1 cellular context compared by ENCODE assay signal in the genomic region with DNA sequence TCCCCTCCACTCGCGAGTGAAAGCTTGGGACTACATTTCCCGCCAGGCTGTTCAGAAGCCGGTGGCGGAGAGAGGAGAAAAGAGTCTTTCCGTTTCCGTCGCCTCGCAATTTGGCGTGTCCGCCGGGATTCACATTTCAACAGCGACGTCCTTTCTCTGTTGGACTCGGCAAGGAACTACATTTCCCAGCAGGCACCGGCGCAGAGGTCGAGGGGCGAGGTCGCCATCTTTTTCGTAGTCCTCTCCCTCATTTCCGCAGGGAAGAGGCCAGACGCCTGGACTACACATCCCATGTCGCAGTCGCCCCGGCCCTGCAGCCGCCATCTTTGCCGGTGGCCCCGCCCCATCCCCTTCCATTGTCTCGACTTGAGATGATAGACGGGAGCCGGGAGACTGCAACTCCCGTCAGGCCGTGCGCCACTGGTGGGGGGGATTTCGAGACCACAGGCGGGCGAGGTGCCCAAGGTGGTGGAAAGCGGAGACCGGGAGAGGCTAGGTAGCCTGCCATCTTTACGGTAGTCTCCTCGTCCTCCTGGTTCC.
TF ChIP-seq lines count a peak whose summit lies in the region.

No MANE protein-coding gene starts in this region.

TF ChIP-seq in HepG2, 621 proteins besides CTCF, POLR2A, EP300 and RAD21 (continued from another document and continues in another):
- TF ChIP-seq, protein P1, sequence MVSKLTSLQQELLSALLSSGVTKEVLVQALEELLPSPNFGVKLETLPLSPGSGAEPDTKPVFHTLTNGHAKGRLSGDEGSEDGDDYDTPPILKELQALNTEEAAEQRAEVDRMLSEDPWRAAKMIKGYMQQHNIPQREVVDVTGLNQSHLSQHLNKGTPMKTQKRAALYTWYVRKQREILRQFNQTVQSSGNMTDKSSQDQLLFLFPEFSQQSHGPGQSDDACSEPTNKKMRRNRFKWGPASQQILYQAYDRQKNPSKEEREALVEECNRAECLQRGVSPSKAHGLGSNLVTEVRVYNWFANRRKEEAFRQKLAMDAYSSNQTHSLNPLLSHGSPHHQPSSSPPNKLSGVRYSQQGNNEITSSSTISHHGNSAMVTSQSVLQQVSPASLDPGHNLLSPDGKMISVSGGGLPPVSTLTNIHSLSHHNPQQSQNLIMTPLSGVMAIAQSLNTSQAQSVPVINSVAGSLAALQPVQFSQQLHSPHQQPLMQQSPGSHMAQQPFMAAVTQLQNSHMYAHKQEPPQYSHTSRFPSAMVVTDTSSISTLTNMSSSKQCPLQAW (CRISPR knock-in tag; IDR thresholded peaks at IDR 0.05) = peak; percentile 67
- TF ChIP-seq CBX1 (IDR thresholded peaks at IDR 0.05; ENCODE audit: low read depth) (no peak), ONECUT2 (CRISPR knock-in tag; IDR thresholded peaks at IDR 0.05) (no peak), SPEN (CRISPR knock-in tag; IDR thresholded peaks at IDR 0.05; ENCODE audit: low read depth) (peak; percentile 61), ZFP62 (CRISPR knock-in tag; IDR thresholded peaks at IDR 0.05) (peak; percentile 24; the same call in 1 of the 2 replicates), ZFP90 (CRISPR knock-in tag; IDR thresholded peaks at IDR 0.05; ENCODE audit: borderline replicate concordance) (0 out of 2 replicates have a peak, but pooled peaks have one; percentile 75), ASH2L (IDR thresholded peaks at IDR 0.05; ENCODE audit: insufficient read length, low read depth, low read length) (peak; percentile 10), FIP1L1 (IDR thresholded peaks at IDR 0.05; ENCODE audit: borderline replicate concordance, insufficient read depth, low read depth, low read length) (0 out of 2 replicates have a peak, but pooled peaks have one; percentile 64), ZNF572 (CRISPR knock-in tag; IDR thresholded peaks at IDR 0.05) (0 out of 2 replicates have a peak, but pooled peaks have one; percentile 56), EED (CRISPR knock-in tag; IDR thresholded peaks at IDR 0.05) (no peak), ZNF777 (CRISPR knock-in tag; IDR thresholded peaks at IDR 0.05) (peak; percentile 44; the same call in 1 of the 2 replicates), ZNF567 (CRISPR knock-in tag; IDR thresholded peaks at IDR 0.05; ENCODE audit: borderline replicate concordance) (peak; percentile 79; the same call in 1 of the 2 replicates), ZC3H4 (CRISPR knock-in tag; IDR thresholded peaks at IDR 0.05; ENCODE audit: borderline replicate concordance) (no peak), ESRRA (CRISPR knock-in tag; IDR thresholded peaks at IDR 0.05; ENCODE audit: low read depth) (0 out of 2 replicates have a peak, but pooled peaks have one; percentile 18), ZNF577 (CRISPR knock-in tag; IDR thresholded peaks at IDR 0.05; ENCODE audit: borderline replicate concordance, low read depth) (no peak), BHLHE40 (IDR thresholded peaks at IDR 0.05; ENCODE audit: low read length) (no peak; the same call in 1 of the 2 replicates), ZNF589 (CRISPR knock-in tag; conservative IDR thresholded peaks at IDR 0.05) (no peak), STAT5B (CRISPR knock-in tag; IDR thresholded peaks at IDR 0.05) (no peak), TSC22D2 (CRISPR knock-in tag; IDR thresholded peaks at IDR 0.05; ENCODE audit: borderline replicate concordance) (no peak), SALL2 (CRISPR knock-in tag; IDR thresholded peaks at IDR 0.05) (peak; percentile 82), NFYC (CRISPR knock-in tag; IDR thresholded peaks at IDR 0.05) (peak; percentile 71)
- TF ChIP-seq, protein P2, sequence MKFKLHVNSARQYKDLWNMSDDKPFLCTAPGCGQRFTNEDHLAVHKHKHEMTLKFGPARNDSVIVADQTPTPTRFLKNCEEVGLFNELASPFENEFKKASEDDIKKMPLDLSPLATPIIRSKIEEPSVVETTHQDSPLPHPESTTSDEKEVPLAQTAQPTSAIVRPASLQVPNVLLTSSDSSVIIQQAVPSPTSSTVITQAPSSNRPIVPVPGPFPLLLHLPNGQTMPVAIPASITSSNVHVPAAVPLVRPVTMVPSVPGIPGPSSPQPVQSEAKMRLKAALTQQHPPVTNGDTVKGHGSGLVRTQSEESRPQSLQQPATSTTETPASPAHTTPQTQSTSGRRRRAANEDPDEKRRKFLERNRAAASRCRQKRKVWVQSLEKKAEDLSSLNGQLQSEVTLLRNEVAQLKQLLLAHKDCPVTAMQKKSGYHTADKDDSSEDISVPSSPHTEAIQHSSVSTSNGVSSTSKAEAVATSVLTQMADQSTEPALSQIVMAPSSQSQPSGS (CRISPR knock-in tag; IDR thresholded peaks at IDR 0.05) = peak; percentile 69; the same call in 1 of the 2 replicates
- TF ChIP-seq, protein P3, sequence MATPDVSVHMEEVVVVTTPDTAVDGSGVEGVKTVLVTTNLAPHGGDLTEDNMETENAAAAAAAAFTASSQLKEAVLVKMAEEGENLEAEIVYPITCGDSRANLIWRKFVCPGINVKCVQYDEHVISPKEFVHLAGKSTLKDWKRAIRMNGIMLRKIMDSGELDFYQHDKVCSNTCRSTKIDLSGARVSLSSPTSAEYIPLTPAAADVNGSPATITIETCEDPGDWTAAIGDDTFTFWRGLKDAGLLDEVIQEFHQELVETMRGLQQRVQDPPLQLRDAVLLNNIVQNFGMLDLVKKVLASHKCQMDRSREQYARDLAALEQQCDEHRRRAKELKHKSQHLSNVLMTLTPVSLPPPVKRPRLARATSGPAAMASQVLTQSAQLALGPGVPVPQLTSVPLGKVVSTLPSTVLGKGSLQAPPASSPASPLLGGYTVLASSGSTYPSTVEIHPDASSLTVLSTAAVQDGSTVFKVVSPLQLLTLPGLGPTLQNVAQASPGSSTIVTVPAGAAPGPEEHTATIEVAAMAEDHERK (CRISPR knock-in tag; IDR thresholded peaks at IDR 0.05; ENCODE audit: low read depth) = peak; percentile 77
- TF ChIP-seq, protein P4, sequence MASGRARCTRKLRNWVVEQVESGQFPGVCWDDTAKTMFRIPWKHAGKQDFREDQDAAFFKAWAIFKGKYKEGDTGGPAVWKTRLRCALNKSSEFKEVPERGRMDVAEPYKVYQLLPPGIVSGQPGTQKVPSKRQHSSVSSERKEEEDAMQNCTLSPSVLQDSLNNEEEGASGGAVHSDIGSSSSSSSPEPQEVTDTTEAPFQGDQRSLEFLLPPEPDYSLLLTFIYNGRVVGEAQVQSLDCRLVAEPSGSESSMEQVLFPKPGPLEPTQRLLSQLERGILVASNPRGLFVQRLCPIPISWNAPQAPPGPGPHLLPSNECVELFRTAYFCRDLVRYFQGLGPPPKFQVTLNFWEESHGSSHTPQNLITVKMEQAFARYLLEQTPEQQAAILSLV (CRISPR knock-in tag; IDR thresholded peaks at IDR 0.05; ENCODE audit: borderline replicate concordance) = peak; percentile 68
- TF ChIP-seq, protein P5, sequence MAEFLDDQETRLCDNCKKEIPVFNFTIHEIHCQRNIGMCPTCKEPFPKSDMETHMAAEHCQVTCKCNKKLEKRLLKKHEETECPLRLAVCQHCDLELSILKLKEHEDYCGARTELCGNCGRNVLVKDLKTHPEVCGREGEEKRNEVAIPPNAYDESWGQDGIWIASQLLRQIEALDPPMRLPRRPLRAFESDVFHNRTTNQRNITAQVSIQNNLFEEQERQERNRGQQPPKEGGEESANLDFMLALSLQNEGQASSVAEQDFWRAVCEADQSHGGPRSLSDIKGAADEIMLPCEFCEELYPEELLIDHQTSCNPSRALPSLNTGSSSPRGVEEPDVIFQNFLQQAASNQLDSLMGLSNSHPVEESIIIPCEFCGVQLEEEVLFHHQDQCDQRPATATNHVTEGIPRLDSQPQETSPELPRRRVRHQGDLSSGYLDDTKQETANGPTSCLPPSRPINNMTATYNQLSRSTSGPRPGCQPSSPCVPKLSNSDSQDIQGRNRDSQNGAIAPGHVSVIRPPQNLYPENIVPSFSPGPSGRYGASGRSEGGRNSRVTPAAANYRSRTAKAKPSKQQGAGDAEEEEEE (CRISPR knock-in tag; IDR thresholded peaks at IDR 0.05; ENCODE audit: borderline replicate concordance) = no peak
- TF ChIP-seq, protein P6, sequence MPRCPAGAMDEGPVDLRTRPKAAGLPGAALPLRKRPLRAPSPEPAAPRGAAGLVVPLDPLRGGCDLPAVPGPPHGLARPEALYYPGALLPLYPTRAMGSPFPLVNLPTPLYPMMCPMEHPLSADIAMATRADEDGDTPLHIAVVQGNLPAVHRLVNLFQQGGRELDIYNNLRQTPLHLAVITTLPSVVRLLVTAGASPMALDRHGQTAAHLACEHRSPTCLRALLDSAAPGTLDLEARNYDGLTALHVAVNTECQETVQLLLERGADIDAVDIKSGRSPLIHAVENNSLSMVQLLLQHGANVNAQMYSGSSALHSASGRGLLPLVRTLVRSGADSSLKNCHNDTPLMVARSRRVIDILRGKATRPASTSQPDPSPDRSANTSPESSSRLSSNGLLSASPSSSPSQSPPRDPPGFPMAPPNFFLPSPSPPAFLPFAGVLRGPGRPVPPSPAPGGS (CRISPR knock-in tag; IDR thresholded peaks at IDR 0.05) = no peak
- TF ChIP-seq, protein P7, sequence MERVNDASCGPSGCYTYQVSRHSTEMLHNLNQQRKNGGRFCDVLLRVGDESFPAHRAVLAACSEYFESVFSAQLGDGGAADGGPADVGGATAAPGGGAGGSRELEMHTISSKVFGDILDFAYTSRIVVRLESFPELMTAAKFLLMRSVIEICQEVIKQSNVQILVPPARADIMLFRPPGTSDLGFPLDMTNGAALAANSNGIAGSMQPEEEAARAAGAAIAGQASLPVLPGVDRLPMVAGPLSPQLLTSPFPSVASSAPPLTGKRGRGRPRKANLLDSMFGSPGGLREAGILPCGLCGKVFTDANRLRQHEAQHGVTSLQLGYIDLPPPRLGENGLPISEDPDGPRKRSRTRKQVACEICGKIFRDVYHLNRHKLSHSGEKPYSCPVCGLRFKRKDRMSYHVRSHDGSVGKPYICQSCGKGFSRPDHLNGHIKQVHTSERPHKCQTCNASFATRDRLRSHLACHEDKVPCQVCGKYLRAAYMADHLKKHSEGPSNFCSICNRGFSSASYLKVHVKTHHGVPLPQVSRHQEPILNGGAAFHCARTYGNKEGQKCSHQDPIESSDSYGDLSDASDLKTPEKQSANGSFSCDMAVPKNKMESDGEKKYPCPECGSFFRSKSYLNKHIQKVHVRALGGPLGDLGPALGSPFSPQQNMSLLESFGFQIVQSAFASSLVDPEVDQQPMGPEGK (CRISPR knock-in tag; IDR thresholded peaks at IDR 0.05) = no peak
- TF ChIP-seq, protein P8, sequence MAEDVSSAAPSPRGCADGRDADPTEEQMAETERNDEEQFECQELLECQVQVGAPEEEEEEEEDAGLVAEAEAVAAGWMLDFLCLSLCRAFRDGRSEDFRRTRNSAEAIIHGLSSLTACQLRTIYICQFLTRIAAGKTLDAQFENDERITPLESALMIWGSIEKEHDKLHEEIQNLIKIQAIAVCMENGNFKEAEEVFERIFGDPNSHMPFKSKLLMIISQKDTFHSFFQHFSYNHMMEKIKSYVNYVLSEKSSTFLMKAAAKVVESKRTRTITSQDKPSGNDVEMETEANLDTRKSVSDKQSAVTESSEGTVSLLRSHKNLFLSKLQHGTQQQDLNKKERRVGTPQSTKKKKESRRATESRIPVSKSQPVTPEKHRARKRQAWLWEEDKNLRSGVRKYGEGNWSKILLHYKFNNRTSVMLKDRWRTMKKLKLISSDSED (CRISPR knock-in tag; IDR thresholded peaks at IDR 0.05) = no peak
- TF ChIP-seq, protein P9, sequence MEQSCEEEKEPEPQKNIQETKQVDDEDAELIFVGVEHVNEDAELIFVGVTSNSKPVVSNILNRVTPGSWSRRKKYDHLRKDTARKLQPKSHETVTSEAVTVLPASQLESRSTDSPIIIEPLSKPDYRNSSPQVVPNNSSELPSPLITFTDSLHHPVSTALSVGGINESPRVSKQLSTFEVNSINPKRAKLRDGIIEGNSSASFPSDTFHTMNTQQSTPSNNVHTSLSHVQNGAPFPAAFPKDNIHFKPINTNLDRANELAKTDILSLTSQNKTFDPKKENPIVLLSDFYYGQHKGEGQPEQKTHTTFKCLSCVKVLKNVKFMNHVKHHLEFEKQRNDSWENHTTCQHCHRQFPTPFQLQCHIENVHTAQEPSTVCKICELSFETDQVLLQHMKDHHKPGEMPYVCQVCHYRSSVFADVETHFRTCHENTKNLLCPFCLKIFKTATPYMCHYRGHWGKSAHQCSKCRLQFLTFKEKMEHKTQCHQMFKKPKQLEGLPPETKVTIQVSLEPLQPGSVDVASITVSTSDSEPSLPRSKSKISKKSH (CRISPR knock-in tag; IDR thresholded peaks at IDR 0.05; ENCODE audit: borderline replicate concordance) = peak; percentile 70
- TF ChIP-seq, protein P10, sequence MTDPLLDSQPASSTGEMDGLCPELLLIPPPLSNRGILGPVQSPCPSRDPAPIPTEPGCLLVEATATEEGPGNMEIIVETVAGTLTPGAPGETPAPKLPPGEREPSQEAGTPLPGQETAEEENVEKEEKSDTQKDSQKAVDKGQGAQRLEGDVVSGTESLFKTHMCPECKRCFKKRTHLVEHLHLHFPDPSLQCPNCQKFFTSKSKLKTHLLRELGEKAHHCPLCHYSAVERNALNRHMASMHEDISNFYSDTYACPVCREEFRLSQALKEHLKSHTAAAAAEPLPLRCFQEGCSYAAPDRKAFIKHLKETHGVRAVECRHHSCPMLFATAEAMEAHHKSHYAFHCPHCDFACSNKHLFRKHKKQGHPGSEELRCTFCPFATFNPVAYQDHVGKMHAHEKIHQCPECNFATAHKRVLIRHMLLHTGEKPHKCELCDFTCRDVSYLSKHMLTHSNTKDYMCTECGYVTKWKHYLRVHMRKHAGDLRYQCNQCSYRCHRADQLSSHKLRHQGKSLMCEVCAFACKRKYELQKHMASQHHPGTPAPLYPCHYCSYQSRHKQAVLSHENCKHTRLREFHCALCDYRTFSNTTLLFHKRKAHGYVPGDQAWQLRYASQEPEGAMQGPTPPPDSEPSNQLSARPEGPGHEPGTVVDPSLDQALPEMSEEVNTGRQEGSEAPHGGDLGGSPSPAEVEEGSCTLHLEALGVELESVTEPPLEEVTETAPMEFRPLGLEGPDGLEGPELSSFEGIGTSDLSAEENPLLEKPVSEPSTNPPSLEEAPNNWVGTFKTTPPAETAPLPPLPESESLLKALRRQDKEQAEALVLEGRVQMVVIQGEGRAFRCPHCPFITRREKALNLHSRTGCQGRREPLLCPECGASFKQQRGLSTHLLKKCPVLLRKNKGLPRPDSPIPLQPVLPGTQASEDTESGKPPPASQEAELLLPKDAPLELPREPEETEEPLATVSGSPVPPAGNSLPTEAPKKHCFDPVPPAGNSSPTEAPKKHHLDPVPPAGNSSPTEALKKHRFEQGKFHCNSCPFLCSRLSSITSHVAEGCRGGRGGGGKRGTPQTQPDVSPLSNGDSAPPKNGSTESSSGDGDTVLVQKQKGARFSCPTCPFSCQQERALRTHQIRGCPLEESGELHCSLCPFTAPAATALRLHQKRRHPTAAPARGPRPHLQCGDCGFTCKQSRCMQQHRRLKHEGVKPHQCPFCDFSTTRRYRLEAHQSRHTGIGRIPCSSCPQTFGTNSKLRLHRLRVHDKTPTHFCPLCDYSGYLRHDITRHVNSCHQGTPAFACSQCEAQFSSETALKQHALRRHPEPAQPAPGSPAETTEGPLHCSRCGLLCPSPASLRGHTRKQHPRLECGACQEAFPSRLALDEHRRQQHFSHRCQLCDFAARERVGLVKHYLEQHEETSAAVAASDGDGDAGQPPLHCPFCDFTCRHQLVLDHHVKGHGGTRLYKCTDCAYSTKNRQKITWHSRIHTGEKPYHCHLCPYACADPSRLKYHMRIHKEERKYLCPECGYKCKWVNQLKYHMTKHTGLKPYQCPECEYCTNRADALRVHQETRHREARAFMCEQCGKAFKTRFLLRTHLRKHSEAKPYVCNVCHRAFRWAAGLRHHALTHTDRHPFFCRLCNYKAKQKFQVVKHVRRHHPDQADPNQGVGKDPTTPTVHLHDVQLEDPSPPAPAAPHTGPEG (CRISPR knock-in tag; IDR thresholded peaks at IDR 0.05) = peak; percentile 75
